In genomic region chr1:209657140-209657879, GRCh38 we compare ENCODE assay signal across 12 cellular contexts. TPM values are rescaled to one million over a fixed set of nuclear protein-coding genes. Genes with fewer than 3 reads are reported as not detected.
A peak's percentile ranks its signal among the peaks of the same experiment; 100 is the strongest.
DNase-seq lines count a peak whose midpoint lies in the region; ATAC-seq and TF ChIP-seq lines count a peak whose summit lies in the region.
"Had no signal": no experiment of that assay in that cellular context is flagged by ENCODE, and none has a peak within 500 bp of the region (broad histone marks: within the 10 kb centered on the region; RNA-seq: fewer than 3 reads in every experiment).

No MANE protein-coding gene starts in this region.

- H3K27me3 ChIP-seq in naive thymus-derived CD4-positive, alpha-beta T cell (ENCODE audit: control insufficient read depth in 2 of 2, insufficient read depth in 2 of 2, low read length in 2 of 2), result no peaks in the 10 kb centered on the region

- no peaks in the 10 kb centered on the region for H3K36me3 Mint-ChIP-seq in naive thymus-derived CD4-positive, alpha-beta T cell
- H3K36me3 Mint-ChIP-seq: activated naive CD8-positive, alpha-beta T cell treated with anti-CD3 and anti-CD28 coated beads, Interleukin-2, amount 10 ng/mL, durations not matched to agents 7 days and 5 days had no signal

- H3K27ac Mint-ChIP-seq in naive thymus-derived CD4-positive, alpha-beta T cell, result no peak overlapping the region
- H3K27ac Mint-ChIP-seq: activated naive CD8-positive, alpha-beta T cell treated with anti-CD3 and anti-CD28 coated beads, Interleukin-2, amount 10 ng/mL, durations not matched to agents 7 days and 5 days had no signal

- intact Hi-C loops in naive thymus-derived CD4-positive, alpha-beta T cell (cut with micrococcal nuclease), result loop anchor here in 1 of 2 donors (2.0 kb wide), 1 partner anchor 15 kb away; no protein-coding TSS in a partner anchor

- DNase-seq in GM12865 (ENCODE audit: low read depth), result peak; percentile 64
- DNase-seq in T1000 (lab: John Stamatoyannopoulos, UW), result peak; percentile 49
- no peak for DNase-seq in naive thymus-derived CD4-positive, alpha-beta T cell
- no peak for DNase-seq in NCI-H748 treated with DMSO at 0.1 percent for 48 hours (lab: John Stamatoyannopoulos, UW)
- DNase-seq in DMS153 treated with DMSO at 0.1 percent for 48 hours (lab: John Stamatoyannopoulos, UW; ENCODE audit: unreplicated experiment), result no peak
- DNase-seq in hypothalamus (lab: John Stamatoyannopoulos, UW), result no peak
- DNase-seq: activated naive CD8-positive, alpha-beta T cell treated with anti-CD3 and anti-CD28 coated beads, Interleukin-2, amount 10 ng/mL, durations not matched to agents 7 days and 5 days; DND-41; islet precursor cell; NCI-H1048 had no signal

- H3K4me3 Mint-ChIP-seq in naive thymus-derived CD4-positive, alpha-beta T cell, result no peak overlapping the region
- H3K4me3 Mint-ChIP-seq: activated naive CD8-positive, alpha-beta T cell treated with anti-CD3 and anti-CD28 coated beads, Interleukin-2, amount 10 ng/mL, durations not matched to agents 7 days and 5 days had no signal

- no peaks in the 10 kb centered on the region for H3K36me3 ChIP-seq in naive thymus-derived CD4-positive, alpha-beta T cell (ENCODE audit: control insufficient read depth in 2 of 3, insufficient read depth in 3 of 3, low read length in 3 of 3)

- TF ChIP-seq CTCF in GM12865 (IDR thresholded peaks at IDR 0.05; ENCODE audit: insufficient read depth, low read depth, low read length, missing control alignments), result no peak

- H3K27ac ChIP-seq in naive thymus-derived CD4-positive, alpha-beta T cell (ENCODE audit: low read depth, low read length), result no peak overlapping the region

- POLR2A ChIA-PET in naive thymus-derived CD4-positive, alpha-beta T cell (lab: Charles Lee), result no interaction called here

- CTCF ChIA-PET in naive thymus-derived CD4-positive, alpha-beta T cell (lab: Charles Lee), result interaction anchor here (1.4 kb wide), 1 partner anchor 10 kb away, joined by 4 read pairs; no protein-coding TSS in a partner anchor

- H3K4me3 ChIP-seq in GM12865 (ENCODE audit: low read depth, low read length), result no peak overlapping the region
- no peak overlapping the region for H3K4me3 ChIP-seq in naive thymus-derived CD4-positive, alpha-beta T cell (ENCODE audit: low read length)

- H3K4me1 Mint-ChIP-seq in naive thymus-derived CD4-positive, alpha-beta T cell, result peaks cover 6 to 47% (median 17%) of the 10 kb centered on the region in 7 donors

- peak; percentile 43 for ATAC-seq in HG03066 (IDR thresholded peaks at IDR 0.05; ENCODE audit: low read depth, unreplicated experiment)
- ATAC-seq in naive thymus-derived CD4-positive, alpha-beta T cell, result peak; percentile 89
- ATAC-seq in HG02642 (IDR thresholded peaks at IDR 0.05; ENCODE audit: poor library complexity, unreplicated experiment), result no peak

- no peaks in the 10 kb centered on the region for H3K4me1 ChIP-seq in naive thymus-derived CD4-positive, alpha-beta T cell (ENCODE audit: control insufficient read depth in 2 of 2, insufficient read depth in 2 of 2, low read length in 2 of 2)

- H3K9me3 Mint-ChIP-seq in naive thymus-derived CD4-positive, alpha-beta T cell, result no peaks in the 10 kb centered on the region
- H3K9me3 Mint-ChIP-seq: activated naive CD8-positive, alpha-beta T cell treated with anti-CD3 and anti-CD28 coated beads, Interleukin-2, amount 10 ng/mL, durations not matched to agents 7 days and 5 days had no signal

- peaks cover 0 to 5% (median 0%) of the 10 kb centered on the region in 5 donors for H3K27me3 Mint-ChIP-seq in naive thymus-derived CD4-positive, alpha-beta T cell

- H3K9me3 ChIP-seq in naive thymus-derived CD4-positive, alpha-beta T cell (ENCODE audit: control insufficient read depth in 2 of 3, low read length in 3 of 3), result no peaks in the 10 kb centered on the region

RNA-seq across cellular contexts. Expression of gene LAMB3, which starts 5.1 kb away (rescaled TPM):
- total RNA-seq in naive thymus-derived CD4-positive, alpha-beta T cell, result 1 to 10 TPM in 3 of 5 experiments, under 1 TPM in 2; 0.43 to 5.7 (median 1.5) TPM
- under 1 TPM; 0.11 to 0.26 TPM for polyA plus RNA-seq in naive thymus-derived CD4-positive, alpha-beta T cell

RNA-seq across cellular contexts. Expression of gene G0S2, which starts 17.9 kb away (rescaled TPM):
- total RNA-seq in naive thymus-derived CD4-positive, alpha-beta T cell, result 100 to 1,000 TPM in 1 of 5 experiments, 10 to 100 TPM in 2, not detected in 2; 17.2 to 128 (median 81.1) TPM
- under 1 TPM in 1 of 2 donors, not detected in 1; 0.39 TPM for polyA plus RNA-seq in naive thymus-derived CD4-positive, alpha-beta T cell

RNA-seq across cellular contexts. Expression of gene HSD11B1, which starts 47.3 kb away (rescaled TPM):
- total RNA-seq in naive thymus-derived CD4-positive, alpha-beta T cell, result 1 to 10 TPM in 1 of 5 experiments, under 1 TPM in 1, not detected in 3; 0.47 to 3.6 TPM
- under 1 TPM; 0.18 to 0.54 TPM for polyA plus RNA-seq in naive thymus-derived CD4-positive, alpha-beta T cell
- total RNA-seq: activated naive CD8-positive, alpha-beta T cell treated with anti-CD3 and anti-CD28 coated beads, Interleukin-2, amount 10 ng/mL, durations not matched to agents 7 days and 5 days had no signal

Comparison
In these comparisons a context has a peak if more than half of its experiments do, and no peak if none do; other contexts are left out.
1. DNase-seq: peak in GM12865 (single experiment) and T1000 (single experiment); none in naive thymus-derived CD4-positive, alpha-beta T cell (0 of 9), NCI-H748 treated with DMSO at 0.1 percent for 48 hours (single experiment), DMS153 treated with DMSO at 0.1 percent for 48 hours (single experiment) and hypothalamus (0 of 51).